ENCODE assay signal across 1 cellular context in genomic region chr10:112175409-112175808, GRCh38.
TF ChIP-seq lines count a peak whose summit lies in the region.

No MANE protein-coding gene starts in this region.

TF ChIP-seq in HepG2, 621 proteins besides CTCF, POLR2A, EP300 and RAD21 (continued from another document):
- TF ChIP-seq, protein P1, sequence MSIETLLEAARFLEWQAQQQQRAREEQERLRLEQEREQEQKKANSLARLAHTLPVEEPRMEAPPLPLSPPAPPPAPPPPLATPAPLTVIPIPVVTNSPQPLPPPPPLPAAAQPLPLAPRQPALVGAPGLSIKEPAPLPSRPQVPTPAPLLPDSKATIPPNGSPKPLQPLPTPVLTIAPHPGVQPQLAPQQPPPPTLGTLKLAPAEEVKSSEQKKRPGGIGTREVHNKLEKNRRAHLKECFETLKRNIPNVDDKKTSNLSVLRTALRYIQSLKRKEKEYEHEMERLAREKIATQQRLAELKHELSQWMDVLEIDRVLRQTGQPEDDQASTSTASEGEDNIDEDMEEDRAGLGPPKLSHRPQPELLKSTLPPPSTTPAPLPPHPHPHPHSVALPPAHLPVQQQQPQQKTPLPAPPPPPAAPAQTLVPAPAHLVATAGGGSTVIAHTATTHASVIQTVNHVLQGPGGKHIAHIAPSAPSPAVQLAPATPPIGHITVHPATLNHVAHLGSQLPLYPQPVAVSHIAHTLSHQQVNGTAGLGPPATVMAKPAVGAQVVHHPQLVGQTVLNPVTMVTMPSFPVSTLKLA (IDR thresholded peaks at IDR 0.05): peak; percentile 31; the same call in 1 of the 2 replicates
